ENCODE assay signal across 14 cellular contexts in genomic region chr16:23561586-23561985, GRCh38. TPM values are rescaled to one million over a fixed set of nuclear protein-coding genes. Genes with fewer than 3 reads are reported as not detected.
DNase-seq lines count a peak whose midpoint lies in the region; ATAC-seq and TF ChIP-seq lines count a peak whose summit lies in the region.
"Had no signal": no experiment of that assay in that cellular context is flagged by ENCODE, and none has a peak within 500 bp of the region (broad histone marks: within the 10 kb centered on the region; RNA-seq: fewer than 3 reads in every experiment).

No MANE protein-coding gene starts in this region.

- no peak overlapping the region for H3K4me3 ChIP-seq in GM23248
- H3K4me3 ChIP-seq in gastrocnemius medialis: peak overlapping the region in 1 of 4 donors; percentile 68
- H3K4me3 ChIP-seq: BLaER1 had no signal

- H3K27ac ChIP-seq in GM23248 (no peak overlapping the region), gastrocnemius medialis (peak overlapping the region; percentile 89 to 98 (median 96))
- H3K27ac ChIP-seq: BLaER1 had no signal

- peak overlapping the region; percentile 49 for H3K27ac Mint-ChIP-seq in activated CD4-positive, alpha-beta memory T cell treated with anti-CD3 and anti-CD28 coated beads for 36 hours
- no peak overlapping the region for H3K27ac Mint-ChIP-seq in activated CD4-positive, alpha-beta memory T cell treated with anti-CD3 and anti-CD28 coated beads, Interleukin-2, amount 10 ng/mL, durations not matched to agents 7 days and 5 days
- H3K27ac Mint-ChIP-seq in T-helper 17 cell: peak overlapping the region; percentile 27

- peaks cover 35% of the 10 kb centered on the region for H3K36me3 Mint-ChIP-seq in activated CD4-positive, alpha-beta memory T cell treated with anti-CD3 and anti-CD28 coated beads for 36 hours
- peaks cover 52% of the 10 kb centered on the region for H3K36me3 Mint-ChIP-seq in activated CD4-positive, alpha-beta memory T cell treated with anti-CD3 and anti-CD28 coated beads, Interleukin-2, amount 10 ng/mL, durations not matched to agents 7 days and 5 days (ENCODE audit: low read depth)
- H3K36me3 Mint-ChIP-seq in T-helper 17 cell (ENCODE audit: low read depth): peaks cover 8% of the 10 kb centered on the region

- no peak for TF ChIP-seq CTCF in gastrocnemius medialis (IDR thresholded peaks at IDR 0.05 in 4 of 5, conservative IDR thresholded peaks at IDR 0.05 in 1 of 5)

- H3K4me3 Mint-ChIP-seq in activated CD4-positive, alpha-beta memory T cell treated with anti-CD3 and anti-CD28 coated beads for 36 hours: no peak overlapping the region
- no peak overlapping the region for H3K4me3 Mint-ChIP-seq in activated CD4-positive, alpha-beta memory T cell treated with anti-CD3 and anti-CD28 coated beads, Interleukin-2, amount 10 ng/mL, durations not matched to agents 7 days and 5 days
- no peak overlapping the region for H3K4me3 Mint-ChIP-seq in T-helper 17 cell

- H3K9me2 ChIP-seq in GM23248 (ENCODE audit: insufficient read depth): no peaks in the 10 kb centered on the region

- intact Hi-C loops in activated CD4-positive, alpha-beta memory T cell treated with anti-CD3 and anti-CD28 coated beads for 36 hours (cut with micrococcal nuclease): no loop called here
- intact Hi-C loops in gastrocnemius medialis (cut with DNase I; ENCODE audit: low total_unique reads): no loop called here

- H3K27me3 ChIP-seq in GM23248 (replicated peaks; ENCODE audit: insufficient read depth): no peaks in the 10 kb centered on the region
- H3K27me3 ChIP-seq in gastrocnemius medialis: no peaks in the 10 kb centered on the region
- H3K27me3 ChIP-seq: BLaER1 had no signal

- peaks cover 84% of the 10 kb centered on the region for H3K79me2 ChIP-seq in GM23248 (ENCODE audit: insufficient read depth)

- H3K4me1 ChIP-seq in GM23248 (ENCODE audit: insufficient read depth) (peaks cover 11% of the 10 kb centered on the region), gastrocnemius medialis (peaks cover 78 to 81% of the 10 kb centered on the region in 2 donors)

- CTCF ChIA-PET in activated CD4-positive, alpha-beta memory T cell treated with anti-CD3 and anti-CD28 coated beads for 36 hours (lab: Charles Lee): interaction anchor here (1.0 to 2.2 kb wide), 2 partner anchors 16 to 35 kb away, joined by 4 to 12 read pairs; partner anchors contain the start of gene NDUFAB1
- CTCF ChIA-PET in activated CD4-positive, alpha-beta memory T cell treated with anti-CD3 and anti-CD28 coated beads, Interleukin-2, amount 10 ng/mL, durations not matched to agents 7 days and 5 days (lab: Charles Lee): interaction anchor here (0.9 kb wide), 1 partner anchor 57 kb away, joined by 3 read pairs; no protein-coding TSS in a partner anchor

- H3K36me3 ChIP-seq in GM23248 (ENCODE audit: low read depth) (peaks cover 60% of the 10 kb centered on the region), gastrocnemius medialis (peaks cover 0 to 66% of the 10 kb centered on the region in 2 donors)

- no peak overlapping the region for H2AFZ ChIP-seq in GM23248

- peaks cover 9% of the 10 kb centered on the region; the same call in 1 of the 2 replicates for H3F3A ChIP-seq in GM23248 (ENCODE audit: insufficient read depth)

- POLR2A ChIA-PET in activated CD4-positive, alpha-beta memory T cell treated with anti-CD3 and anti-CD28 coated beads for 36 hours (lab: Charles Lee): no interaction called here
- POLR2A ChIA-PET in activated CD4-positive, alpha-beta memory T cell treated with anti-CD3 and anti-CD28 coated beads, Interleukin-2, amount 10 ng/mL, durations not matched to agents 7 days and 5 days (lab: Charles Lee): interaction anchor here (1.3 kb wide), 1 partner anchor 35 kb away, joined by 3 read pairs; the partner anchor contains the start of gene NDUFAB1

- H3K4me2 ChIP-seq in GM23248 (ENCODE audit: unreplicated experiment): no peak overlapping the region
- H3K4me2 ChIP-seq: BLaER1 had no signal

- H3K9ac ChIP-seq in GM23248: no peak overlapping the region
- H3K9ac ChIP-seq: BLaER1 had no signal

- H3K9me3 ChIP-seq in GM23248 (ENCODE audit: low read depth) (no peaks in the 10 kb centered on the region), T-helper 17 cell (ENCODE audit: control insufficient read depth, low read length, poor library complexity, severe bottlenecking) (no peaks in the 10 kb centered on the region), gastrocnemius medialis (no peaks in the 10 kb centered on the region)
- H3K9me3 ChIP-seq: BLaER1 had no signal

- no peaks in the 10 kb centered on the region for H3K9me3 Mint-ChIP-seq in activated CD4-positive, alpha-beta memory T cell treated with anti-CD3 and anti-CD28 coated beads for 36 hours
- no peaks in the 10 kb centered on the region for H3K9me3 Mint-ChIP-seq in activated CD4-positive, alpha-beta memory T cell treated with anti-CD3 and anti-CD28 coated beads, Interleukin-2, amount 10 ng/mL, durations not matched to agents 7 days and 5 days
- H3K9me3 Mint-ChIP-seq: CD8-positive, alpha-beta memory T cell had no signal

- 65 to 68% methylated on average over 5 of the region's 5 CpGs for WGBS in GM23248 (ENCODE audit: low coverage in 1 of 2, low lambda C conversion rate in 2 of 2, missing lambda C conversion rate in 2 of 2), 2 experiments

- H4K20me1 ChIP-seq in GM23248 (ENCODE audit: insufficient read depth): no peaks in the 10 kb centered on the region; the same call in 1 of the 2 replicates

- TF ChIP-seq POLR2A in gastrocnemius medialis (IDR thresholded peaks at IDR 0.05): no peak

- ATAC-seq in T-helper 17 cell (no peak), gastrocnemius medialis (no peak), GM19463 (IDR thresholded peaks at IDR 0.05; ENCODE audit: unreplicated experiment) (no peak)

- H3K4me1 Mint-ChIP-seq in activated CD4-positive, alpha-beta memory T cell treated with anti-CD3 and anti-CD28 coated beads for 36 hours (ENCODE audit: low read depth): peaks cover 30% of the 10 kb centered on the region
- H3K4me1 Mint-ChIP-seq in activated CD4-positive, alpha-beta memory T cell treated with anti-CD3 and anti-CD28 coated beads, Interleukin-2, amount 10 ng/mL, durations not matched to agents 7 days and 5 days: peaks cover 33% of the 10 kb centered on the region
- H3K4me1 Mint-ChIP-seq in T-helper 17 cell: peaks cover 18% of the 10 kb centered on the region

- no peaks in the 10 kb centered on the region for H3K27me3 Mint-ChIP-seq in activated CD4-positive, alpha-beta memory T cell treated with anti-CD3 and anti-CD28 coated beads for 36 hours
- H3K27me3 Mint-ChIP-seq in activated CD4-positive, alpha-beta memory T cell treated with anti-CD3 and anti-CD28 coated beads, Interleukin-2, amount 10 ng/mL, durations not matched to agents 7 days and 5 days: no peaks in the 10 kb centered on the region
- no peaks in the 10 kb centered on the region for H3K27me3 Mint-ChIP-seq in T-helper 17 cell
- H3K27me3 Mint-ChIP-seq: CD8-positive, alpha-beta memory T cell had no signal

- in situ Hi-C loops in GM23248 (cut with MboI) (no loop called here), gastrocnemius medialis (cut with MboI; ENCODE audit: low sequenced_read_pairs in 4 of 4) (no loop called here)

- DNase-seq in activated CD4-positive, alpha-beta memory T cell treated with anti-CD3 and anti-CD28 coated beads for 36 hours: no peak
- DNase-seq in activated CD4-positive, alpha-beta memory T cell treated with anti-CD3 and anti-CD28 coated beads, Interleukin-2, amount 10 ng/mL, durations not matched to agents 7 days and 5 days: no peak
- DNase-seq in GM23248 (peak; percentile 16), T-helper 17 cell (no peak), gastrocnemius medialis (no peak), SK-N-DZ (ENCODE audit: low spot score) (no peak)
- DNase-seq: CD8-positive, alpha-beta memory T cell; H7; MV-4-11; NCI-H1436; NCI-H2029 treated with DMSO at 0.1 percent for 48 hours; NCI-H774 had no signal

RNA-seq across cellular contexts. Expression of gene UBFD1, which starts 4.1 kb away (rescaled TPM):
- total RNA-seq in activated CD4-positive, alpha-beta memory T cell treated with anti-CD3 and anti-CD28 coated beads for 36 hours: 10 to 100 TPM; 53.9 to 54.4 TPM
- 10 to 100 TPM; 36.6 to 39.7 TPM for total RNA-seq in activated CD4-positive, alpha-beta memory T cell treated with anti-CD3 and anti-CD28 coated beads, Interleukin-2, amount 10 ng/mL, durations not matched to agents 7 days and 5 days
- total RNA-seq in GM23248 (2014; rRNA removed; shearing (Covaris generic)): 129 and 160 TPM in 2 replicates
- polyA plus RNA-seq in GM23248 (2016; fragmentation: Nextera tagmentation; extraction: Ambion mirVana): 47.7 and 50.2 TPM in 2 replicates
- 10 to 100 TPM; 37.9 to 43.3 TPM for total RNA-seq in T-helper 17 cell
- total RNA-seq in gastrocnemius medialis: 100 to 1,000 TPM; 133 to 367 (median 317) TPM
- 113 and 132 TPM in 2 replicates for polyA plus RNA-seq in SK-N-DZ (2014; cell fraction: cytosol; rRNA removed)
- polyA plus RNA-seq in SK-N-DZ (2014; cell fraction: nucleus; rRNA removed): 99.1 and 107 TPM in 2 replicates

RNA-seq across cellular contexts. Expression of gene EARS2, which starts 4.4 kb away (rescaled TPM):
- total RNA-seq in activated CD4-positive, alpha-beta memory T cell treated with anti-CD3 and anti-CD28 coated beads for 36 hours: 10 to 100 TPM; 21.6 to 23.6 TPM
- 10 to 100 TPM in 1 of 2 experiments, 1 to 10 TPM in 1; 9.3 to 11.0 TPM for total RNA-seq in activated CD4-positive, alpha-beta memory T cell treated with anti-CD3 and anti-CD28 coated beads, Interleukin-2, amount 10 ng/mL, durations not matched to agents 7 days and 5 days
- total RNA-seq in GM23248 (2014; rRNA removed; shearing (Covaris generic)): 23.4 and 27.1 TPM in 2 replicates
- polyA plus RNA-seq in GM23248 (2016; fragmentation: Nextera tagmentation; extraction: Ambion mirVana): 15.3 and 15.6 TPM in 2 replicates
- total RNA-seq in T-helper 17 cell: 10 to 100 TPM; 10.0 to 13.0 TPM
- total RNA-seq in gastrocnemius medialis: 10 to 100 TPM in 3 of 4 donors, 1 to 10 TPM in 1; 8.4 to 39.6 (median 19.3) TPM
- polyA plus RNA-seq in SK-N-DZ (2014; cell fraction: cytosol; rRNA removed): 31.4 and 44.9 TPM in 2 replicates
- 48.8 and 57.6 TPM in 2 replicates for polyA plus RNA-seq in SK-N-DZ (2014; cell fraction: nucleus; rRNA removed)

RNA-seq across cellular contexts. Expression of gene NDUFAB1, which starts 34.5 kb away (rescaled TPM):
- 100 to 1,000 TPM; 152 to 153 TPM for total RNA-seq in activated CD4-positive, alpha-beta memory T cell treated with anti-CD3 and anti-CD28 coated beads for 36 hours
- 10 to 100 TPM; 79.8 to 81.1 TPM for total RNA-seq in activated CD4-positive, alpha-beta memory T cell treated with anti-CD3 and anti-CD28 coated beads, Interleukin-2, amount 10 ng/mL, durations not matched to agents 7 days and 5 days
- total RNA-seq in GM23248 (2014; rRNA removed; shearing (Covaris generic)): 78.9 and 118 TPM in 2 replicates
- polyA plus RNA-seq in GM23248 (2016; fragmentation: Nextera tagmentation; extraction: Ambion mirVana): 234 and 235 TPM in 2 replicates
- 10 to 100 TPM; 27.0 to 30.8 TPM for total RNA-seq in T-helper 17 cell
- total RNA-seq in gastrocnemius medialis: 100 to 1,000 TPM; 166 to 400 (median 323) TPM
- 379 and 396 TPM in 2 replicates for polyA plus RNA-seq in SK-N-DZ (2014; cell fraction: cytosol; rRNA removed)
- polyA plus RNA-seq in SK-N-DZ (2014; cell fraction: nucleus; rRNA removed): 185 and 260 TPM in 2 replicates

RNA-seq across cellular contexts. Expression of gene GGA2, which starts 51.3 kb away (rescaled TPM):
- total RNA-seq in activated CD4-positive, alpha-beta memory T cell treated with anti-CD3 and anti-CD28 coated beads for 36 hours: 10 to 100 TPM; 73.3 to 75.1 TPM
- total RNA-seq in activated CD4-positive, alpha-beta memory T cell treated with anti-CD3 and anti-CD28 coated beads, Interleukin-2, amount 10 ng/mL, durations not matched to agents 7 days and 5 days: 10 to 100 TPM; 95.3 to 97.8 TPM
- 9.6 and 13.0 TPM in 2 replicates for total RNA-seq in GM23248 (2014; rRNA removed; shearing (Covaris generic))
- 16.0 and 17.7 TPM in 2 replicates for polyA plus RNA-seq in GM23248 (2016; fragmentation: Nextera tagmentation; extraction: Ambion mirVana)
- total RNA-seq in T-helper 17 cell: 100 to 1,000 TPM; 116 to 117 TPM
- 10 to 100 TPM; 31.0 to 79.9 (median 48.8) TPM for total RNA-seq in gastrocnemius medialis
- polyA plus RNA-seq in SK-N-DZ (2014; cell fraction: cytosol; rRNA removed): 57.7 and 67.8 TPM in 2 replicates
- 104 and 144 TPM in 2 replicates for polyA plus RNA-seq in SK-N-DZ (2014; cell fraction: nucleus; rRNA removed)
